8 cellular contexts compared by ENCODE assay signal in the genomic region with DNA sequence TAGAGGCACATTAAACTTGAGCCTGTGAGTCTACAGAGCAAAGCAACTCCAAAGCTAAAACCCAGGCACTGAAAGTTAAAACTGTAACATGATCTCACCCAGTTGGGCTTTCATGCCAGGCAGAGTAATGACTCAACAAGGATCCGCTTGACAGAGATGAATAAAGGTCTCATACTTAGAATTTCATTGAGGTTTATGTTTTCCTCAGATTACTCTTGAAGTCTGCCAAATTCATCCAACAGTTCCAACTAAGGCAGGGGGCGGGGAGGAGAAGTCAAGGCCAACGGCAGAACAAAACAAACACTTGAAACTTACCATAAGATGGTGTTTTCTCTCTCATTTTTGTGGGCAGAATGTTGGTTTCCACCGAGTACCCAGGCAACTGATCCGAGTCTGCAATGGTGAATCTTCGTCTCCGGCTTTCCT. TPM values are rescaled to one million over a fixed set of nuclear protein-coding genes. Genes with fewer than 3 reads are reported as not detected.
DNase-seq lines count a peak whose midpoint lies in the region; ATAC-seq and TF ChIP-seq lines count a peak whose summit lies in the region.

No MANE protein-coding gene starts in this region.

- H3K27ac ChIP-seq in HCT116 (ENCODE audit: low read depth, low read length) = peak overlapping the region; percentile 45

- H3K4me3 ChIP-seq in HCT116 (replicated peaks in 1 of 2; ENCODE audit: low read depth in 1 of 2, low read length in 2 of 2) (peak overlapping the region in 1 of 2 experiments; percentile 18; a peak in 2 of 4 replicates), fibroblast of villous mesenchyme (ENCODE audit: low read depth, low read length) (peak overlapping the region; percentile 12)

- no peaks in the 10 kb centered on the region for H4K20me1 ChIP-seq in HCT116 (ENCODE audit: insufficient read depth)

- no peaks in the 10 kb centered on the region for H3K27me3 ChIP-seq in HCT116 (ENCODE audit: insufficient read depth, low read length)

- H3K36me3 ChIP-seq in HCT116 (ENCODE audit: control insufficient read depth in 1 of 2, insufficient read depth in 2 of 2, low read length in 2 of 2) = 0 out of 4 replicates have a peak, but pooled peaks cover 0 to 7% of the 10 kb centered on the region in 2 experiments

- no peaks in the 10 kb centered on the region for H3K27me3 Mint-ChIP-seq in progenitor cell of endocrine pancreas

- in situ Hi-C loops in Caki2 (cut with HindIII; ENCODE audit: low pct_unique_long_range_greater_than_20kb, low sequenced_read_pairs) = no loop called here

- POLR2A ChIA-PET in HCT116 (lab: Charles Lee) = interaction anchor here (1.2 kb wide), 1 partner anchor 17 kb away, joined by 3 read pairs; no protein-coding TSS in a partner anchor

- H3K4me3 Mint-ChIP-seq in progenitor cell of endocrine pancreas (ENCODE audit: low read depth) = no peak overlapping the region

- no TSS peak for BruUV-seq in HCT116 (replicated peaks; lab: Mats Ljungman, UMichigan)

- no peaks in the 10 kb centered on the region for H3K9me3 ChIP-seq in HCT116 (ENCODE audit: control insufficient read depth in 1 of 2, insufficient read depth in 1 of 2, low read depth in 1 of 2, low read length in 2 of 2)

- RAD21 ChIA-PET in HCT116 (lab: Charles Lee; ENCODE audit: low non-redundant PET in 1 of 2, low total read pairs in 2 of 2, uncharacterized antibody in 2 of 2, unreplicated experiment in 2 of 2) = no interaction called here

- peak overlapping the region; percentile 65 for H3K27ac Mint-ChIP-seq in progenitor cell of endocrine pancreas

- intact Hi-C loops in HCT116 (cut with micrococcal nuclease) = no loop called here

- peaks cover 45% of the 10 kb centered on the region for H3K36me3 Mint-ChIP-seq in progenitor cell of endocrine pancreas (ENCODE audit: insufficient read depth)

- peaks cover 25 to 28% of the 10 kb centered on the region in 2 experiments for H3K4me1 ChIP-seq in HCT116 (ENCODE audit: control insufficient read depth in 1 of 2, insufficient read depth in 2 of 2, low read length in 2 of 2)

- peak overlapping the region; percentile 66 for H3K4me2 ChIP-seq in HCT116 (ENCODE audit: low read length)

- TF ChIP-seq CTCF in HCT116 (IDR thresholded peaks at IDR 0.05 in 2 of 3, conservative IDR thresholded peaks at IDR 0.05 in 1 of 3; ENCODE audit: borderline replicate concordance in 1 of 3, insufficient read depth in 1 of 3, low read depth in 2 of 3, low read length in 2 of 3) (no peak), fibroblast of villous mesenchyme (IDR thresholded peaks at IDR 0.05; ENCODE audit: insufficient read depth, low read depth, low read length) (no peak), progenitor cell of endocrine pancreas (IDR thresholded peaks at IDR 0.05; ENCODE audit: unreplicated experiment) (no peak)

- TF ChIP-seq RAD21 in HCT116 (IDR thresholded peaks at IDR 0.05; ENCODE audit: low read depth) = no peak

- no peaks in the 10 kb centered on the region for H3K79me2 ChIP-seq in HCT116 (ENCODE audit: insufficient read depth, low read length)

- ATAC-seq in HCT116 (peak; percentile 92), SK-N-SH treated with all-trans-retinoic acid at 6 μM for 48 hours (peak; percentile 94), HG02678 (IDR thresholded peaks at IDR 0.05; ENCODE audit: unreplicated experiment) (no peak), HG03095 (IDR thresholded peaks at IDR 0.05; ENCODE audit: unreplicated experiment) (no peak)

- H3K4me1 Mint-ChIP-seq in progenitor cell of endocrine pancreas (ENCODE audit: low read depth) = peaks cover 15% of the 10 kb centered on the region

- no peaks in the 10 kb centered on the region for H3K9me3 Mint-ChIP-seq in progenitor cell of endocrine pancreas (ENCODE audit: low read depth)

- TF ChIP-seq POLR2A in HCT116 (IDR thresholded peaks at IDR 0.05; ENCODE audit: borderline replicate concordance, extremely low read depth, insufficient read depth, insufficient read length) = no peak

- no peaks in the 10 kb centered on the region for H3K9me2 ChIP-seq in HCT116 (ENCODE audit: insufficient read depth)

- H2AFZ ChIP-seq in HCT116 (ENCODE audit: low read depth, low read length, poor library complexity, severe bottlenecking) = no peak overlapping the region

- 0 out of 2 replicates have a peak overlapping the region, but pooled peaks have one; percentile 14 for H3K9ac ChIP-seq in HCT116 (ENCODE audit: low read length)

- CTCF ChIA-PET in HCT116 (lab: Charles Lee) = no interaction called here

- peak; percentile 95 for DNase-seq in Caki2 (ENCODE audit: low read depth)
- DNase-seq in HCT116 (ENCODE audit: low read depth, low spot score) = peak; percentile 66
- peak; percentile 95 for DNase-seq in fibroblast of villous mesenchyme (ENCODE audit: low read depth)
- DNase-seq in progenitor cell of endocrine pancreas (ENCODE audit: low spot score, unreplicated experiment) = no peak
- no peak for DNase-seq in effector CD8-positive, alpha-beta T cell (lab: John Stamatoyannopoulos, UW)

TF ChIP-seq in HCT116, 20 proteins besides CTCF, POLR2A, EP300 and RAD21 (continues in another document):
- TF ChIP-seq SIN3A (IDR thresholded peaks at IDR 0.05; ENCODE audit: low read depth) = peak; percentile 51; the same call in 1 of the 2 replicates
- TF ChIP-seq, protein P1, sequence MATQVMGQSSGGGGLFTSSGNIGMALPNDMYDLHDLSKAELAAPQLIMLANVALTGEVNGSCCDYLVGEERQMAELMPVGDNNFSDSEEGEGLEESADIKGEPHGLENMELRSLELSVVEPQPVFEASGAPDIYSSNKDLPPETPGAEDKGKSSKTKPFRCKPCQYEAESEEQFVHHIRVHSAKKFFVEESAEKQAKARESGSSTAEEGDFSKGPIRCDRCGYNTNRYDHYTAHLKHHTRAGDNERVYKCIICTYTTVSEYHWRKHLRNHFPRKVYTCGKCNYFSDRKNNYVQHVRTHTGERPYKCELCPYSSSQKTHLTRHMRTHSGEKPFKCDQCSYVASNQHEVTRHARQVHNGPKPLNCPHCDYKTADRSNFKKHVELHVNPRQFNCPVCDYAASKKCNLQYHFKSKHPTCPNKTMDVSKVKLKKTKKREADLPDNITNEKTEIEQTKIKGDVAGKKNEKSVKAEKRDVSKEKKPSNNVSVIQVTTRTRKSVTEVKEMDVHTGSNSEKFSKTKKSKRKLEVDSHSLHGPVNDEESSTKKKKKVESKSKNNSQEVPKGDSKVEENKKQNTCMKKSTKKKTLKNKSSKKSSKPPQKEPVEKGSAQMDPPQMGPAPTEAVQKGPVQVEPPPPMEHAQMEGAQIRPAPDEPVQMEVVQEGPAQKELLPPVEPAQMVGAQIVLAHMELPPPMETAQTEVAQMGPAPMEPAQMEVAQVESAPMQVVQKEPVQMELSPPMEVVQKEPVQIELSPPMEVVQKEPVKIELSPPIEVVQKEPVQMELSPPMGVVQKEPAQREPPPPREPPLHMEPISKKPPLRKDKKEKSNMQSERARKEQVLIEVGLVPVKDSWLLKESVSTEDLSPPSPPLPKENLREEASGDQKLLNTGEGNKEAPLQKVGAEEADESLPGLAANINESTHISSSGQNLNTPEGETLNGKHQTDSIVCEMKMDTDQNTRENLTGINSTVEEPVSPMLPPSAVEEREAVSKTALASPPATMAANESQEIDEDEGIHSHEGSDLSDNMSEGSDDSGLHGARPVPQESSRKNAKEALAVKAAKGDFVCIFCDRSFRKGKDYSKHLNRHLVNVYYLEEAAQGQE (IDR thresholded peaks at IDR 0.05; ENCODE audit: low read depth) = no peak
- peak; percentile 80 for TF ChIP-seq JUND (IDR thresholded peaks at IDR 0.05)
- peak; percentile 60 for TF ChIP-seq SRF (IDR thresholded peaks at IDR 0.05; ENCODE audit: low read depth)
- TF ChIP-seq EGR1 (IDR thresholded peaks at IDR 0.05; ENCODE audit: low read depth) = no peak
- TF ChIP-seq TCF7L2 (IDR thresholded peaks at IDR 0.05; ENCODE audit: borderline replicate concordance, extremely low read depth, insufficient read depth, insufficient read length) = peak; percentile 70

TF ChIP-seq in SK-N-SH treated with all-trans-retinoic acid at 6 μM for 48 hours, 23 proteins besides CTCF, POLR2A, EP300 and RAD21 (continues in another document):
- no peak for TF ChIP-seq BACH2 (CRISPR knock-in tag; IDR thresholded peaks at IDR 0.05; ENCODE audit: borderline replicate concordance)
- TF ChIP-seq, protein P2, sequence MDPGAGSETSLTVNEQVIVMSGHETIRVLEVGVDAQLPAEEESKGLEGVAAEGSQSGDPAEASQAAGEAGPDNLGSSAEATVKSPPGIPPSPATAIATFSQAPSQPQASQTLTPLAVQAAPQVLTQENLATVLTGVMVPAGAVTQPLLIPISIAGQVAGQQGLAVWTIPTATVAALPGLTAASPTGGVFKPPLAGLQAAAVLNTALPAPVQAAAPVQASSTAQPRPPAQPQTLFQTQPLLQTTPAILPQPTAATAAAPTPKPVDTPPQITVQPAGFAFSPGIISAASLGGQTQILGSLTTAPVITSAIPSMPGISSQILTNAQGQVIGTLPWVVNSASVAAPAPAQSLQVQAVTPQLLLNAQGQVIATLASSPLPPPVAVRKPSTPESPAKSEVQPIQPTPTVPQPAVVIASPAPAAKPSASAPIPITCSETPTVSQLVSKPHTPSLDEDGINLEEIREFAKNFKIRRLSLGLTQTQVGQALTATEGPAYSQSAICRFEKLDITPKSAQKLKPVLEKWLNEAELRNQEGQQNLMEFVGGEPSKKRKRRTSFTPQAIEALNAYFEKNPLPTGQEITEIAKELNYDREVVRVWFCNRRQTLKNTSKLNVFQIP (CRISPR knock-in tag; IDR thresholded peaks at IDR 0.05; ENCODE audit: borderline replicate concordance, low read depth) = no peak
- no peak for TF ChIP-seq TCF4 (CRISPR knock-in tag; IDR thresholded peaks at IDR 0.05; ENCODE audit: borderline replicate concordance)
- TF ChIP-seq, protein P3, sequence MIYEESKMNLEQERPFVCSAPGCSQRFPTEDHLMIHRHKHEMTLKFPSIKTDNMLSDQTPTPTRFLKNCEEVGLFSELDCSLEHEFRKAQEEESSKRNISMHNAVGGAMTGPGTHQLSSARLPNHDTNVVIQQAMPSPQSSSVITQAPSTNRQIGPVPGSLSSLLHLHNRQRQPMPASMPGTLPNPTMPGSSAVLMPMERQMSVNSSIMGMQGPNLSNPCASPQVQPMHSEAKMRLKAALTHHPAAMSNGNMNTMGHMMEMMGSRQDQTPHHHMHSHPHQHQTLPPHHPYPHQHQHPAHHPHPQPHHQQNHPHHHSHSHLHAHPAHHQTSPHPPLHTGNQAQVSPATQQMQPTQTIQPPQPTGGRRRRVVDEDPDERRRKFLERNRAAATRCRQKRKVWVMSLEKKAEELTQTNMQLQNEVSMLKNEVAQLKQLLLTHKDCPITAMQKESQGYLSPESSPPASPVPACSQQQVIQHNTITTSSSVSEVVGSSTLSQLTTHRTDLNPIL (CRISPR knock-in tag; IDR thresholded peaks at IDR 0.05; ENCODE audit: low read depth) = 0 out of 2 replicates have a peak, but pooled peaks have one; percentile 36
- TF ChIP-seq OSR1 (CRISPR knock-in tag; IDR thresholded peaks at IDR 0.05) = no peak

RNA-seq across cellular contexts. Expression of a gene that starts 54.0 kb away (rescaled TPM):
- 0.20 and 0.29 TPM in 2 replicates for total RNA-seq in Caki2 (2014; rRNA removed; shearing (Covaris generic); ENCODE audit: low replicate concordance)
- 0.32 TPM for total RNA-seq in HCT116 (2021; ENCODE audit: unreplicated experiment)
- not detected in 2 replicates for polyA plus RNA-seq in HCT116 (2012)
- total RNA-seq in fibroblast of villous mesenchyme = 0.32 and 0.86 TPM in 2 replicates
- total RNA-seq in progenitor cell of endocrine pancreas = 0.77 and 1.4 TPM in 2 replicates

Comparison
In these comparisons a context has a peak if more than half of its experiments do, and no peak if none do; other contexts are left out.
1. DNase-seq: peak in Caki2 (single experiment), HCT116 (single experiment) and fibroblast of villous mesenchyme (single experiment); none in progenitor cell of endocrine pancreas (single experiment) and effector CD8-positive, alpha-beta T cell (single experiment).
2. ATAC-seq: peak in HCT116 (single experiment) and SK-N-SH treated with all-trans-retinoic acid at 6 μM for 48 hours (single experiment); none in HG02678 (single experiment) and HG03095 (single experiment).